Comparison of ENCODE assay signal across 1 cellular context in genomic region chr11:117230286-117230961, GRCh38.
TF ChIP-seq lines count a peak whose summit lies in the region.

No MANE protein-coding gene starts in this region.

TF ChIP-seq in K562, 482 proteins besides CTCF, POLR2A, EP300 and RAD21:
- no peak for TF ChIP-seq HMGN3 (IDR thresholded peaks at IDR 0.05; ENCODE audit: borderline replicate concordance, extremely low read depth, insufficient read length, low read depth, low read length)
- no peak for TF ChIP-seq EGR1 (conservative IDR thresholded peaks at IDR 0.05)
- TF ChIP-seq SAP30 (IDR thresholded peaks at IDR 0.05; ENCODE audit: borderline replicate concordance, insufficient read depth, low read depth, low read length, poor library complexity, severe bottlenecking), result no peak
- no peak for TF ChIP-seq ETS2 (tag; IDR thresholded peaks at IDR 0.05; ENCODE audit: borderline replicate concordance, poor library complexity, severe bottlenecking)
- TF ChIP-seq ZNF444 (CRISPR knock-in tag; IDR thresholded peaks at IDR 0.05), result no peak
- peak; percentile 35; the same call in 1 of the 2 replicates for TF ChIP-seq C11orf30 (IDR thresholded peaks at IDR 0.05; ENCODE audit: low read depth)
- peak; percentile 52 for TF ChIP-seq ZNF316 (IDR thresholded peaks at IDR 0.05)
